Comparison of ENCODE assay signal across 8 cellular contexts in genomic region chr20:45910670-45911485, GRCh38. TPM values are rescaled to one million over a fixed set of nuclear protein-coding genes. Genes with fewer than 3 reads are reported as not detected.
DNase-seq lines count a peak whose midpoint lies in the region; ATAC-seq and TF ChIP-seq lines count a peak whose summit lies in the region.

No MANE protein-coding gene starts in this region.

- H3K9me3 Mint-ChIP-seq in IgD-negative memory B cell (peaks cover 0 to 1% (median 0%) of the 10 kb centered on the region in 3 donors), type B pancreatic cell (no peaks in the 10 kb centered on the region)
- no peaks in the 10 kb centered on the region for H3K9me3 Mint-ChIP-seq in activated naive CD8-positive, alpha-beta T cell treated with anti-CD3 and anti-CD28 coated beads, Interleukin-2, amount 50 U/mL, for 24 hours

- peak; percentile 83 for DNase-seq in DMS53 treated with DMSO at 0.1 percent for 48 hours (lab: John Stamatoyannopoulos, UW; ENCODE audit: unreplicated experiment)
- peak; percentile 26 to 27 for DNase-seq in SW 1271 (lab: John Stamatoyannopoulos, UW)
- DNase-seq in activated naive CD8-positive, alpha-beta T cell treated with anti-CD3 and anti-CD28 coated beads, Interleukin-2, amount 50 U/mL, for 24 hours, result peak; percentile 98
- peak; percentile 97 for DNase-seq in left cardiac atrium
- DNase-seq in posterior cingulate gyrus, result peak; percentile 57 to 97 (median 84)
- peak; percentile 99 for DNase-seq in type B pancreatic cell (ENCODE audit: extremely low spot score, unreplicated experiment)

- peaks cover 4% of the 10 kb centered on the region for H3K27me3 Mint-ChIP-seq in IgD-negative memory B cell
- peaks cover 7% of the 10 kb centered on the region for H3K27me3 Mint-ChIP-seq in activated naive CD8-positive, alpha-beta T cell treated with anti-CD3 and anti-CD28 coated beads, Interleukin-2, amount 50 U/mL, for 24 hours
- H3K27me3 Mint-ChIP-seq in type B pancreatic cell, result no peaks in the 10 kb centered on the region

- intact Hi-C loops in left cardiac atrium (cut with DNase I) (no loop called here), posterior cingulate gyrus (cut with DNase I) (no loop called here)

- H3K36me3 Mint-ChIP-seq in IgD-negative memory B cell, result peaks cover 5% of the 10 kb centered on the region
- H3K36me3 Mint-ChIP-seq in activated naive CD8-positive, alpha-beta T cell treated with anti-CD3 and anti-CD28 coated beads, Interleukin-2, amount 50 U/mL, for 24 hours (ENCODE audit: low read depth), result no peaks in the 10 kb centered on the region
- peaks cover 10% of the 10 kb centered on the region for H3K36me3 Mint-ChIP-seq in type B pancreatic cell

- peak; percentile 91 for ATAC-seq in GM21576 (IDR thresholded peaks at IDR 0.05; ENCODE audit: unreplicated experiment)
- ATAC-seq in activated naive CD8-positive, alpha-beta T cell treated with anti-CD3 and anti-CD28 coated beads, Interleukin-2, amount 50 U/mL, for 24 hours, result peak; percentile 94
- ATAC-seq in left cardiac atrium, result peak; percentile 90 to 91

- H3K4me1 Mint-ChIP-seq in IgD-negative memory B cell (peaks cover 0 to 14% (median 11%) of the 10 kb centered on the region in 3 donors), type B pancreatic cell (ENCODE audit: unreplicated experiment) (peaks cover 14% of the 10 kb centered on the region)
- peaks cover 22% of the 10 kb centered on the region for H3K4me1 Mint-ChIP-seq in activated naive CD8-positive, alpha-beta T cell treated with anti-CD3 and anti-CD28 coated beads, Interleukin-2, amount 50 U/mL, for 24 hours

- no peak for TF ChIP-seq CTCF in type B pancreatic cell (conservative IDR thresholded peaks at IDR 0.05)

- H3K4me3 Mint-ChIP-seq in IgD-negative memory B cell, result peak overlapping the region; percentile 73 to 97 (median 92)
- peak overlapping the region; percentile 83 for H3K4me3 Mint-ChIP-seq in activated naive CD8-positive, alpha-beta T cell treated with anti-CD3 and anti-CD28 coated beads, Interleukin-2, amount 50 U/mL, for 24 hours
- peak overlapping the region; percentile 93 for H3K4me3 Mint-ChIP-seq in type B pancreatic cell

- H3K27ac Mint-ChIP-seq in IgD-negative memory B cell, result peak overlapping the region; percentile 1 to 65 (median 46)
- peak overlapping the region; percentile 81 for H3K27ac Mint-ChIP-seq in activated naive CD8-positive, alpha-beta T cell treated with anti-CD3 and anti-CD28 coated beads, Interleukin-2, amount 50 U/mL, for 24 hours
- peak overlapping the region; percentile 86 for H3K27ac Mint-ChIP-seq in type B pancreatic cell

RNA-seq across cellular contexts. Expression of gene PLTP, which starts 1.1 kb away (rescaled TPM):
- 1.3 TPM for polyA plus RNA-seq in IgD-negative memory B cell
- total RNA-seq in left cardiac atrium, result 100 to 1,000 TPM in 1 of 2 donors, 10 to 100 TPM in 1; 86.4 to 397 TPM
- 40.7 and 96.5 TPM in 2 replicates for total RNA-seq in type B pancreatic cell (ENCODE audit: low replicate concordance)

RNA-seq across cellular contexts. Expression of gene CTSA, which starts 19.7 kb away (rescaled TPM):
- polyA plus RNA-seq in IgD-negative memory B cell, result 107 TPM
- total RNA-seq in left cardiac atrium, result 100 to 1,000 TPM; 107 to 108 TPM
- total RNA-seq in type B pancreatic cell (ENCODE audit: low replicate concordance), result 142 and 174 TPM in 2 replicates

RNA-seq across cellular contexts. Expression of gene NEURL2, which starts 19.9 kb away (rescaled TPM):
- polyA plus RNA-seq in IgD-negative memory B cell, result 1.6 TPM
- total RNA-seq in left cardiac atrium (10 to 100 TPM in 1 of 2 donors, 1 to 10 TPM in 1; 6.0 to 11.1 TPM), type B pancreatic cell (ENCODE audit: low replicate concordance) (6.4 TPM in 2 replicates)

RNA-seq across cellular contexts. Expression of gene SPATA25, which starts 23.5 kb away (rescaled TPM):
- not detected for polyA plus RNA-seq in IgD-negative memory B cell
- 1 to 10 TPM; 1.6 to 2.2 TPM for total RNA-seq in left cardiac atrium
- total RNA-seq in type B pancreatic cell (ENCODE audit: low replicate concordance), result 2.6 and 4.2 TPM in 2 replicates

RNA-seq across cellular contexts. Expression of gene PCIF1, which starts 23.6 kb away (rescaled TPM):
- polyA plus RNA-seq in IgD-negative memory B cell, result 98.9 TPM
- 10 to 100 TPM; 23.1 to 27.6 TPM for total RNA-seq in left cardiac atrium
- 35.0 and 37.6 TPM in 2 replicates for total RNA-seq in type B pancreatic cell (ENCODE audit: low replicate concordance)

Comparison
In these comparisons a context has a peak if more than half of its experiments do, and no peak if none do; other contexts are left out.
1. Peak in every context shown above with its lines: DNase-seq and ATAC-seq.
2. DNase-seq: peak in every context shown above with its lines; median percentile 99 in type B pancreatic cell; 98 in activated naive CD8-positive, alpha-beta T cell treated with anti-CD3 and anti-CD28 coated beads, Interleukin-2, amount 50 U/mL, for 24 hours; 97 in left cardiac atrium; 84 in posterior cingulate gyrus; 83 in DMS53 treated with DMSO at 0.1 percent for 48 hours; 26 in SW 1271.